19 cellular contexts compared by ENCODE assay signal in genomic region chr10:113979378-113979777, GRCh38.
DNase-seq lines count a peak whose midpoint lies in the region; ATAC-seq and TF ChIP-seq lines count a peak whose summit lies in the region.
"Had no signal": no experiment of that assay in that cellular context is flagged by ENCODE, and none has a peak within 500 bp of the region (broad histone marks: within the 10 kb centered on the region; RNA-seq: fewer than 3 reads in every experiment).

No MANE protein-coding gene starts in this region.

- H3K4me1 ChIP-seq in heart right ventricle (peaks cover 0 to 26% (median 17%) of the 10 kb centered on the region in 9 donors), left ventricle myocardium inferior (peaks cover 31% of the 10 kb centered on the region), neuronal stem cell (ENCODE audit: control insufficient read depth in 2 of 2, insufficient read depth in 1 of 2, low read depth in 1 of 2, low read length in 2 of 2) (no peaks in the 10 kb centered on the region)
- H3K4me1 ChIP-seq: Peyer's patch had no signal

- no peak overlapping the region for H3K4ac ChIP-seq in neuronal stem cell (ENCODE audit: low read length)

- H3K27me3 ChIP-seq in heart right ventricle (no peaks in the 10 kb centered on the region), left ventricle myocardium inferior (ENCODE audit: low read depth) (no peaks in the 10 kb centered on the region), neuronal stem cell (ENCODE audit: control insufficient read depth in 3 of 3, insufficient read depth in 3 of 3, low read depth in 1 of 3, low read length in 3 of 3) (peaks cover 0 to 8% (median 0%) of the 10 kb centered on the region in 3 experiments)
- H3K27me3 ChIP-seq: Peyer's patch had no signal

- no peak overlapping the region for H3K9ac ChIP-seq in neuronal stem cell (ENCODE audit: low read depth, low read length, poor library complexity)
- H3K9ac ChIP-seq: KMS-11 had no signal

- H3K79me1 ChIP-seq in neuronal stem cell (ENCODE audit: low read depth, low read length), result no peaks in the 10 kb centered on the region

- no peak overlapping the region for H2BK5ac ChIP-seq in neuronal stem cell (ENCODE audit: low read length)

- no peak overlapping the region for H3K14ac ChIP-seq in neuronal stem cell (ENCODE audit: low read length)

- H2AK5ac ChIP-seq in neuronal stem cell (ENCODE audit: low read depth, low read length), result no peak overlapping the region

- H3K36me3 ChIP-seq in heart right ventricle, result no peaks in the 10 kb centered on the region
- no peaks in the 10 kb centered on the region for H3K36me3 ChIP-seq in left ventricle myocardium inferior
- no peaks in the 10 kb centered on the region for H3K36me3 ChIP-seq in neuronal stem cell (replicated peaks in 1 of 2; ENCODE audit: control insufficient read depth in 2 of 2, insufficient read depth in 2 of 2, low read length in 2 of 2)
- H3K36me3 ChIP-seq: Peyer's patch had no signal

- no peak overlapping the region for H3K18ac ChIP-seq in neuronal stem cell (ENCODE audit: low read length)

- peak in 3 of 8 donors; percentile 4 to 23 (median 17) for ATAC-seq in heart right ventricle
- ATAC-seq in left ventricle myocardium superior, result no peak
- ATAC-seq in GM18907 (IDR thresholded peaks at IDR 0.05; ENCODE audit: unreplicated experiment), result no peak
- ATAC-seq in GM21723 (IDR thresholded peaks at IDR 0.05; ENCODE audit: unreplicated experiment), result no peak

- no peak overlapping the region for H3K4me2 ChIP-seq in neuronal stem cell (ENCODE audit: insufficient read depth, low read length, poor library complexity, severe bottlenecking)

- TF ChIP-seq CTCF in heart right ventricle (IDR thresholded peaks at IDR 0.05), result no peak
- no peak for TF ChIP-seq CTCF in left ventricle myocardium inferior (IDR thresholded peaks at IDR 0.05; ENCODE audit: borderline replicate concordance)

- no peaks in the 10 kb centered on the region for H3K9me3 ChIP-seq in heart right ventricle
- H3K9me3 ChIP-seq in left ventricle myocardium inferior (replicated peaks), result no peaks in the 10 kb centered on the region
- H3K9me3 ChIP-seq in neuronal stem cell (replicated peaks in 1 of 2; ENCODE audit: control insufficient read depth in 2 of 2, insufficient read depth in 1 of 2, low read depth in 1 of 2, low read length in 2 of 2), result no peaks in the 10 kb centered on the region
- H3K9me3 ChIP-seq: Peyer's patch had no signal

- intact Hi-C loops in heart right ventricle (cut with DNase I), result no loop called here
- intact Hi-C loops in left ventricle myocardium superior (cut with micrococcal nuclease), result no loop called here
- intact Hi-C loops in left ventricle myocardium inferior (cut with micrococcal nuclease), result no loop called here

- peak overlapping the region; percentile 30 for H2AFZ ChIP-seq in neuronal stem cell (ENCODE audit: low read length)

- H4K91ac ChIP-seq in neuronal stem cell (ENCODE audit: low read depth, low read length, poor library complexity), result no peak overlapping the region

- H2BK15ac ChIP-seq in neuronal stem cell (ENCODE audit: low read length), result no peak overlapping the region

- no peak overlapping the region for H3K4me3 ChIP-seq in heart right ventricle
- H3K4me3 ChIP-seq in left ventricle myocardium inferior, result no peak overlapping the region
- no peak overlapping the region for H3K4me3 ChIP-seq in neuronal stem cell (ENCODE audit: low read length in 2 of 2)
- H3K4me3 ChIP-seq: Peyer's patch had no signal

- 62% methylated on average over 6 of the region's 6 CpGs for WGBS in heart right ventricle, 2 donors
- WGBS in neuronal stem cell (ENCODE audit: extremely low coverage in 2 of 2, insufficient read length in 2 of 2, insufficient replicate concordance in 1 of 2), 2 donors, result no CpG with 5 or more reads among the region's 6 CpGs

- no peak for DNase-seq in heart right ventricle
- DNase-seq in left ventricle myocardium superior, result no peak
- no peak for DNase-seq in left ventricle myocardium inferior
- DNase-seq in neuronal stem cell (ENCODE audit: low spot score), result no peak
- DNase-seq in NCI-H2107 (lab: John Stamatoyannopoulos, UW), result no peak
- DNase-seq: AML-193, GDM1, IMR-90, NCI-H1105, NCI-H1694, NCI-H2081, NCI-H2171 treated with DMSO at 0.1 percent for 48 hours, NCI-H524 treated with DMSO at 0.1 percent for 48 hours, NCI-H82, Peyer's patch had no signal

- no peak overlapping the region for H4K8ac ChIP-seq in neuronal stem cell (ENCODE audit: low read depth, low read length)

- no peak overlapping the region for H2BK12ac ChIP-seq in neuronal stem cell (ENCODE audit: low read length)

- no peak overlapping the region for H3K23ac ChIP-seq in neuronal stem cell (ENCODE audit: low read depth, low read length, poor library complexity)

- H2BK120ac ChIP-seq in neuronal stem cell (ENCODE audit: low read depth, low read length), result no peak overlapping the region

- peak overlapping the region; percentile 2 to 77 (median 72) for H3K27ac ChIP-seq in heart right ventricle
- peak overlapping the region; percentile 66 for H3K27ac ChIP-seq in left ventricle myocardium inferior (replicated peaks)
- H3K27ac ChIP-seq in neuronal stem cell (replicated peaks; ENCODE audit: low read length), result no peak overlapping the region
- H3K27ac ChIP-seq: C4-2B, KMS-11, Peyer's patch had no signal
